In the genomic region with DNA sequence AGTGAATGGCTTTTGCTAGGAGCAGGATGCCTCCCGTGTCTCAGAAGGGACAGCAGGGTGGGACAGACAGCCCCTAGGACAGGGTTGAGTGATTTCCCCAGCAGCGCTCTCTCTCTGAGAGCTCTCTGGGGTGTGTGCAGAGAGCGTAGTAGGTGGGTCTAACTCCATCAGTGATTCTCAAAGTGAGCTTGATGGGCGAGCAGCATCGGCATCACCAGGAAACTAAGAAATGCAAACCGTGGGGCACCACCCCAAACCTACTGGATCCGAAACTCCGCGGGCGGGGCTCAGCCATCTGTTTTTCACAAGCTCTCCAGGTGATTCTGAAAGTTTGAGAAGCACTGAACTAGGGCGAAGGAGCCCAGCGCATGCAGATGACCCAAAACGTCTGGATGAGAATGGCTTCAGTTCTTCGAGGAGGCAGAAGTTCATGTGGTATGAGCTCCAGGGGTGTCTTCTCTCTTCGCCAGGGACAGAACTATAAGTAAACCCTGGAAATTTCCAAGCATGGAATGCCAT, we compare ENCODE assay signal across 1 cellular context.
TF ChIP-seq lines count a peak whose summit lies in the region.

No MANE protein-coding gene starts in this region.

TF ChIP-seq in GM23338, 12 proteins besides CTCF, POLR2A, EP300 and RAD21 (continued from another document):
- TF ChIP-seq, protein P1, sequence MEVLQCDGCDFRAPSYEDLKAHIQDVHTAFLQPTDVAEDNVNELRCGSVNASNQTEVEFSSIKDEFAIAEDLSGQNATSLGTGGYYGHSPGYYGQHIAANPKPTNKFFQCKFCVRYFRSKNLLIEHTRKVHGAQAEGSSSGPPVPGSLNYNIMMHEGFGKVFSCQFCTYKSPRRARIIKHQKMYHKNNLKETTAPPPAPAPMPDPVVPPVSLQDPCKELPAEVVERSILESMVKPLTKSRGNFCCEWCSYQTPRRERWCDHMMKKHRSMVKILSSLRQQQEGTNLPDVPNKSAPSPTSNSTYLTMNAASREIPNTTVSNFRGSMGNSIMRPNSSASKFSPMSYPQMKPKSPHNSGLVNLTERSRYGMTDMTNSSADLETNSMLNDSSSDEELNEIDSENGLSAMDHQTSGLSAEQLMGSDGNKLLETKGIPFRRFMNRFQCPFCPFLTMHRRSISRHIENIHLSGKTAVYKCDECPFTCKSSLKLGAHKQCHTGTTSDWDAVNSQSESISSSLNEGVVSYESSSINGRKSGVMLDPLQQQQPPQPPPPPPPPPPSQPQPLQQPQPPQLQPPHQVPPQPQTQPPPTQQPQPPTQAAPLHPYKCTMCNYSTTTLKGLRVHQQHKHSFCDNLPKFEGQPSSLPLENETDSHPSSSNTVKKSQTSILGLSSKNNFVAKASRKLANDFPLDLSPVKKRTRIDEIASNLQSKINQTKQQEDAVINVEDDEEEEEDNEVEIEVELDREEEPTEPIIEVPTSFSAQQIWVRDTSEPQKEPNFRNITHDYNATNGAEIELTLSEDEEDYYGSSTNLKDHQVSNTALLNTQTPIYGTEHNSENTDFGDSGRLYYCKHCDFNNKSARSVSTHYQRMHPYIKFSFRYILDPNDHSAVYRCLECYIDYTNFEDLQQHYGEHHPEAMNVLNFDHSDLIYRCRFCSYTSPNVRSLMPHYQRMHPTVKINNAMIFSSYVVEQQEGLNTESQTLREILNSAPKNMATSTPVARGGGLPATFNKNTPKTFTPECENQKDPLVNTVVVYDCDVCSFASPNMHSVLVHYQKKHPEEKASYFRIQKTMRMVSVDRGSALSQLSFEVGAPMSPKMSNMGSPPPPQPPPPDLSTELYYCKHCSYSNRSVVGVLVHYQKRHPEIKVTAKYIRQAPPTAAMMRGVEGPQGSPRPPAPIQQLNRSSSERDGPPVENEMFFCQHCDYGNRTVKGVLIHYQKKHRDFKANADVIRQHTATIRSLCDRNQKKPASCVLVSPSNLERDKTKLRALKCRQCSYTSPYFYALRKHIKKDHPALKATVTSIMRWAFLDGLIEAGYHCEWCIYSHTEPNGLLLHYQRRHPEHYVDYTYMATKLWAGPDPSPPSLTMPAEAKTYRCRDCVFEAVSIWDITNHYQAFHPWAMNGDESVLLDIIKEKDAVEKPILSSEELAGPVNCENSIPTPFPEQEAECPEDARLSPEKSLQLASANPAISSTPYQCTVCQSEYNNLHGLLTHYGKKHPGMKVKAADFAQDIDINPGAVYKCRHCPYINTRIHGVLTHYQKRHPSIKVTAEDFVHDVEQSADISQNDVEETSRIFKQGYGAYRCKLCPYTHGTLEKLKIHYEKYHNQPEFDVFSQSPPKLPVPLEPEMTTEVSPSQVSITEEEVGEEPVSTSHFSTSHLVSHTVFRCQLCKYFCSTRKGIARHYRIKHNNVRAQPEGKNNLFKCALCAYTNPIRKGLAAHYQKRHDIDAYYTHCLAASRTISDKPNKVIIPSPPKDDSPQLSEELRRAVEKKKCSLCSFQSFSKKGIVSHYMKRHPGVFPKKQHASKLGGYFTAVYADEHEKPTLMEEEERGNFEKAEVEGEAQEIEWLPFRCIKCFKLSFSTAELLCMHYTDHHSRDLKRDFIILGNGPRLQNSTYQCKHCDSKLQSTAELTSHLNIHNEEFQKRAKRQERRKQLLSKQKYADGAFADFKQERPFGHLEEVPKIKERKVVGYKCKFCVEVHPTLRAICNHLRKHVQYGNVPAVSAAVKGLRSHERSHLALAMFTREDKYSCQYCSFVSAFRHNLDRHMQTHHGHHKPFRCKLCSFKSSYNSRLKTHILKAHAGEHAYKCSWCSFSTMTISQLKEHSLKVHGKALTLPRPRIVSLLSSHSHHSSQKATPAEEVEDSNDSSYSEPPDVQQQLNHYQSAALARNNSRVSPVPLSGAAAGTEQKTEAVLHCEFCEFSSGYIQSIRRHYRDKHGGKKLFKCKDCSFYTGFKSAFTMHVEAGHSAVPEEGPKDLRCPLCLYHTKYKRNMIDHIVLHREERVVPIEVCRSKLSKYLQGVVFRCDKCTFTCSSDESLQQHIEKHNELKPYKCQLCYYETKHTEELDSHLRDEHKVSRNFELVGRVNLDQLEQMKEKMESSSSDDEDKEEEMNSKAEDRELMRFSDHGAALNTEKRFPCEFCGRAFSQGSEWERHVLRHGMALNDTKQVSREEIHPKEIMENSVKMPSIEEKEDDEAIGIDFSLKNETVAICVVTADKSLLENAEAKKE (CRISPR knock-in tag; IDR thresholded peaks at IDR 0.05), result no peak
- no peak for TF ChIP-seq EZH2 (IDR thresholded peaks at IDR 0.05; ENCODE audit: low read depth, unreplicated experiment)
